Comparison of ENCODE assay signal across 22 cellular contexts in the genomic region with DNA sequence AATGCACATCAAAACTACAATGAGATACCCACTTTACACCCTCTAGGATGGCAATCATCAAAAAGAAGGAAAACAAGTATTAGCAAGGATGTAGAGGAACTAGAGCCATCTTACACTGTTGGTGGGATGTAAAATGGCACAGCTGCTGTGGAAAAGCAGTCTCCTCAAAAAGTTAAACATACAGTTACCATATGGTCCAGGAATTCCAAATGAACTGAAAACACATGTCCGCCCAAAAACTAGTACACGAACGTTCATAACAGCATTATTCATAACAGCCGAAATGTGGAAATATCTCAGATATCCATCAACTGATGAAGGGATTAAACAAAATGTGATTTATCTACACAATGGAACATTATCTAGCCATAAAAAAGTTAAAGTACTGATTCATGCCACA. TPM values are rescaled to one million over a fixed set of nuclear protein-coding genes. Genes with fewer than 3 reads are reported as not detected.
A peak's percentile ranks its signal among the peaks of the same experiment; 100 is the strongest.
DNase-seq lines count a peak whose midpoint lies in the region; ATAC-seq and TF ChIP-seq lines count a peak whose summit lies in the region.
"Had no signal": no experiment of that assay in that cellular context is flagged by ENCODE, and none has a peak within 500 bp of the region (broad histone marks: within the 10 kb centered on the region; RNA-seq: fewer than 3 reads in every experiment).

No MANE protein-coding gene starts in this region.

- H3K4me3 Mint-ChIP-seq in type B pancreatic cell: no peak overlapping the region
- H3K4me3 Mint-ChIP-seq: CD14-positive monocyte; CD4-positive, alpha-beta T cell; CD8-positive, alpha-beta memory T cell had no signal

- no peak overlapping the region for H2BK5ac ChIP-seq in IMR-90 (ENCODE audit: low read depth, low read length, poor library complexity, severe bottlenecking)

- H3K56ac ChIP-seq in IMR-90 (ENCODE audit: extremely low read depth, insufficient read depth, low read length): no peak overlapping the region

- H3K27ac ChIP-seq in AG04450 (ENCODE audit: low read depth, low read length): no peak overlapping the region
- H3K27ac ChIP-seq in IMR-90 (ENCODE audit: insufficient read depth, low read length): no peak overlapping the region; the same call in 1 of the 2 replicates
- H3K27ac ChIP-seq: BLaER1 treated with 17β-estradiol and CSF1 and Interleukin-3, amounts not matched to agents 10 nM and 100 nM; GM23248 had no signal

- no peaks in the 10 kb centered on the region; the same call in 1 of the 2 replicates for H3K4me1 ChIP-seq in IMR-90 (ENCODE audit: control insufficient read depth, insufficient read depth, low read length)

- no peaks in the 10 kb centered on the region for H3K36me3 Mint-ChIP-seq in type B pancreatic cell
- H3K36me3 Mint-ChIP-seq: CD14-positive monocyte had no signal

- no peaks in the 10 kb centered on the region for H3K79me1 ChIP-seq in IMR-90 (ENCODE audit: low read depth in 1 of 2, low read length in 2 of 2)

- POLR2A ChIA-PET in AG04450 (lab: Yijun Ruan, JAX): interaction anchor here (0.5 kb wide), 1 partner anchor 150 kb away, joined by 3 read pairs; no protein-coding TSS in a partner anchor
- POLR2A ChIA-PET in IMR-90 (lab: Charles Lee; ENCODE audit: unreplicated experiment): no interaction called here

- no peak overlapping the region for H3K18ac ChIP-seq in IMR-90 (ENCODE audit: low read depth, low read length)

- H2AK5ac ChIP-seq in IMR-90 (ENCODE audit: low read depth, low read length): no peak overlapping the region

- intact Hi-C loops in IMR-90 (cut with micrococcal nuclease): no loop called here

- no peak overlapping the region for H3K23ac ChIP-seq in IMR-90 (ENCODE audit: low read depth, low read length)

- H3K4me3 ChIP-seq in AG04450 (ENCODE audit: low read depth, low read length) (no peak overlapping the region), IMR-90 (ENCODE audit: insufficient read depth, low read depth, low read length) (no peak overlapping the region), fibroblast of mammary gland (ENCODE audit: control insufficient read depth, low read depth, low read length) (no peak overlapping the region)
- H3K4me3 ChIP-seq: BLaER1 treated with 17β-estradiol and CSF1 and Interleukin-3, amounts not matched to agents 10 nM and 100 nM; GM23248 had no signal

- no peak overlapping the region for H3K4me2 ChIP-seq in IMR-90 (ENCODE audit: low read depth, low read length)
- H3K4me2 ChIP-seq: BLaER1 treated with 17β-estradiol and CSF1 and Interleukin-3, amounts not matched to agents 10 nM and 100 nM had no signal

- no peaks in the 10 kb centered on the region for H4K20me1 ChIP-seq in IMR-90 (ENCODE audit: insufficient read depth, low read length)
- H4K20me1 ChIP-seq: BLaER1 treated with 17β-estradiol and CSF1 and Interleukin-3, amounts not matched to agents 10 nM and 100 nM had no signal

- BruUV-seq in IMR-90 (replicated peaks; lab: Mats Ljungman, UMichigan): no TSS peak

- H2BK15ac ChIP-seq in IMR-90 (ENCODE audit: low read depth, low read length): no peak overlapping the region

- no peak overlapping the region for H2AFZ ChIP-seq in IMR-90 (replicated peaks; ENCODE audit: low read length, poor library complexity)
- H2AFZ ChIP-seq: GM23248 had no signal

- no peak overlapping the region for H2BK120ac ChIP-seq in IMR-90 (ENCODE audit: low read depth, low read length)

- H2BK20ac ChIP-seq in IMR-90 (ENCODE audit: low read depth, low read length): no peak overlapping the region

- peak overlapping the region; percentile 89 for H3K27ac Mint-ChIP-seq in type B pancreatic cell
- H3K27ac Mint-ChIP-seq: CD14-positive monocyte; CD4-positive, alpha-beta T cell; CD8-positive, alpha-beta memory T cell had no signal

- TF ChIP-seq CTCF in AG04450 (IDR thresholded peaks at IDR 0.05; ENCODE audit: low read depth, low read length) (no peak), IMR-90 (conservative IDR thresholded peaks at IDR 0.05; ENCODE audit: low read depth, low read length) (no peak), fibroblast of mammary gland (conservative IDR thresholded peaks at IDR 0.05; ENCODE audit: control insufficient read depth, insufficient read depth, low read depth, low read length) (no peak), type B pancreatic cell (conservative IDR thresholded peaks at IDR 0.05) (no peak)

- TF ChIP-seq POLR2A in IMR-90 (IDR thresholded peaks at IDR 0.05; ENCODE audit: low read depth, low read length): no peak

- no peaks in the 10 kb centered on the region for H3K9me3 Mint-ChIP-seq in type B pancreatic cell
- H3K9me3 Mint-ChIP-seq: CD4-positive, alpha-beta T cell; CD8-positive, alpha-beta memory T cell had no signal

- H2AK9ac ChIP-seq in IMR-90 (replicated peaks; ENCODE audit: low read depth, low read length, poor library complexity): no peak overlapping the region

- H3K9ac ChIP-seq in IMR-90 (ENCODE audit: low read depth, low read length): no peak overlapping the region
- H3K9ac ChIP-seq: BLaER1 treated with 17β-estradiol and CSF1 and Interleukin-3, amounts not matched to agents 10 nM and 100 nM; GM23248 had no signal

- H4K8ac ChIP-seq in IMR-90 (ENCODE audit: low read depth in 2 of 2, low read length in 2 of 2): no peak overlapping the region

- no peaks in the 10 kb centered on the region for H3K27me3 Mint-ChIP-seq in type B pancreatic cell
- H3K27me3 Mint-ChIP-seq: CD4-positive, alpha-beta T cell had no signal

- no peaks in the 10 kb centered on the region for H3K9me1 ChIP-seq in IMR-90 (ENCODE audit: insufficient read depth, low read length)

- peak; percentile 37; the same call in 1 of the 2 replicates for ATAC-seq in IMR-90 (ENCODE audit: low read depth)
- ATAC-seq in GM19023 (IDR thresholded peaks at IDR 0.05; ENCODE audit: unreplicated experiment): no peak

- H3K36me3 ChIP-seq in IMR-90 (ENCODE audit: control insufficient read depth, insufficient read depth, low read length): peaks cover 2% of the 10 kb centered on the region; the same call in 1 of the 2 replicates
- H3K36me3 ChIP-seq: BE2C had no signal

- no peak overlapping the region for H4K91ac ChIP-seq in IMR-90 (ENCODE audit: insufficient read depth, low read depth, low read length)

- TF ChIP-seq RAD21 in IMR-90 (IDR thresholded peaks at IDR 0.05; ENCODE audit: low read length): no peak

- in situ Hi-C loops in IMR-90 (cut with MboI; ENCODE audit: low sequenced_read_pairs): no loop called here

- no peak overlapping the region for H3K14ac ChIP-seq in IMR-90 (replicated peaks; ENCODE audit: low read depth, low read length)

- no peaks in the 10 kb centered on the region for H3K9me3 ChIP-seq in AG04450 (ENCODE audit: control insufficient read depth, insufficient read depth, low read length)
- H3K9me3 ChIP-seq in IMR-90 (ENCODE audit: control insufficient read depth, insufficient read depth, low read length): no peaks in the 10 kb centered on the region
- H3K9me3 ChIP-seq: BE2C; BLaER1 treated with 17β-estradiol and CSF1 and Interleukin-3, amounts not matched to agents 10 nM and 100 nM had no signal

- peak; percentile 21 for DNase-seq in AG04450 (ENCODE audit: low read depth, low spot score)
- peak; percentile 31 for DNase-seq in IMR-90
- peak; percentile 47 for DNase-seq in fibroblast of mammary gland (ENCODE audit: low read depth)
- DNase-seq in type B pancreatic cell (ENCODE audit: extremely low spot score, unreplicated experiment): no peak
- no peak for DNase-seq in activated CD4-positive, alpha-beta T cell treated with anti-CD3 and anti-CD28 coated beads for 4 hours
- DNase-seq in activated T-cell treated with anti-CD3 and anti-CD28 coated beads for 4 hours: no peak
- DNase-seq in SHP77 treated with DMSO at 0.1 percent for 48 hours (lab: John Stamatoyannopoulos, UW): no peak
- DNase-seq: 8988T; AML-193; BE2C; Calu3; CD4-positive, alpha-beta T cell; CD8-positive, alpha-beta memory T cell; DMS53; DMS79 treated with DMSO at 0.1 percent for 48 hours; GF-D8; GM23248; H7; HCEC 1CT had no signal

- WGBS in IMR-90 (ENCODE audit: extremely low coverage in 2 of 2, insufficient read length in 1 of 2), 2 experiments: no CpG with 5 or more reads among the region's 4 CpGs

- H3K4ac ChIP-seq in IMR-90 (ENCODE audit: low read depth, low read length): no peak overlapping the region

- H3K27me3 ChIP-seq in AG04450 (ENCODE audit: control insufficient read depth, insufficient read depth, low read length) (no peaks in the 10 kb centered on the region), IMR-90 (ENCODE audit: control insufficient read depth, insufficient read depth, low read length) (no peaks in the 10 kb centered on the region)
- H3K27me3 ChIP-seq: BE2C; BLaER1 treated with 17β-estradiol and CSF1 and Interleukin-3, amounts not matched to agents 10 nM and 100 nM had no signal

- dilution Hi-C loops in IMR-90 (cut with HindIII; ENCODE audit: low sequenced_read_pairs, unreplicated experiment): no loop called here

- CTCF ChIA-PET in AG04450 (lab: Charles Lee): interaction anchor here (1.1 kb wide), 1 partner anchor 80 kb away, joined by 3 read pairs; no protein-coding TSS in a partner anchor
- CTCF ChIA-PET in IMR-90 (lab: Yijun Ruan, JAX): no interaction called here

- H3K4me1 Mint-ChIP-seq in type B pancreatic cell (ENCODE audit: unreplicated experiment): no peaks in the 10 kb centered on the region
- H3K4me1 Mint-ChIP-seq: CD14-positive monocyte; CD8-positive, alpha-beta memory T cell had no signal

- H4K5ac ChIP-seq in IMR-90 (ENCODE audit: low read depth, low read length): no peak overlapping the region

RNA-seq across cellular contexts. Expression of a gene that starts 7.0 kb away (rescaled TPM):
- polyA plus RNA-seq in AG04450 (2011; rRNA removed) (2.5 and 4.0 TPM in 2 replicates), IMR-90 (2012; rRNA removed) (8.0 and 9.3 TPM in 2 replicates)
- 3.8 and 6.0 TPM in 2 replicates for polyA minus RNA-seq in AG04450 (2011; rRNA and poly(A)+ RNA removed)
- total RNA-seq in IMR-90 (2012; rRNA removed) (4.5 and 5.3 TPM in 2 replicates), type B pancreatic cell (ENCODE audit: low replicate concordance) (18.7 and 27.5 TPM in 2 replicates)
- 3.6 and 4.2 TPM in 2 replicates for polyA plus RNA-seq in IMR-90 (2012; cell fraction: cytosol; rRNA removed)
- polyA plus RNA-seq in IMR-90 (2012; cell fraction: nucleus; rRNA removed; ENCODE audit: low replicate concordance): 53.0 and 87.6 TPM in 2 replicates

RNA-seq across cellular contexts. Expression of a gene that starts 29.2 kb away (rescaled TPM):
- polyA plus RNA-seq in AG04450 (2011; rRNA removed): 16.6 and 21.9 TPM in 2 replicates
- polyA minus RNA-seq in AG04450 (2011; rRNA and poly(A)+ RNA removed): 21.9 and 33.7 TPM in 2 replicates
- 13.3 and 15.3 TPM in 2 replicates for total RNA-seq in IMR-90 (2012; rRNA removed)
- 42.5 and 55.5 TPM in 2 replicates for polyA plus RNA-seq in IMR-90 (2012; rRNA removed)
- polyA plus RNA-seq in IMR-90 (2012; cell fraction: cytosol; rRNA removed): 44.8 and 51.3 TPM in 2 replicates
- polyA plus RNA-seq in IMR-90 (2012; cell fraction: nucleus; rRNA removed; ENCODE audit: low replicate concordance): 108 and 241 TPM in 2 replicates
- 93.5 and 113 TPM in 2 replicates for total RNA-seq in type B pancreatic cell (ENCODE audit: low replicate concordance)

RNA-seq across cellular contexts. Expression of a gene that starts 37.1 kb away (rescaled TPM):
- polyA plus RNA-seq in AG04450 (2011; rRNA removed) (6.5 and 8.7 TPM in 2 replicates), IMR-90 (2012; rRNA removed) (10.6 and 10.8 TPM in 2 replicates)
- 6.3 and 8.6 TPM in 2 replicates for polyA minus RNA-seq in AG04450 (2011; rRNA and poly(A)+ RNA removed)
- total RNA-seq in IMR-90 (2012; rRNA removed) (7.9 and 8.1 TPM in 2 replicates), type B pancreatic cell (ENCODE audit: low replicate concordance) (8.1 and 19.0 TPM in 2 replicates)
- polyA plus RNA-seq in IMR-90 (2012; cell fraction: cytosol; rRNA removed): 5.7 and 8.8 TPM in 2 replicates
- polyA plus RNA-seq in IMR-90 (2012; cell fraction: nucleus; rRNA removed; ENCODE audit: low replicate concordance): 17.0 and 21.9 TPM in 2 replicates

RNA-seq across cellular contexts. Expression of a gene that starts 45.1 kb away (rescaled TPM):
- polyA plus RNA-seq in AG04450 (2011; rRNA removed): 30.7 and 32.8 TPM in 2 replicates
- polyA minus RNA-seq in AG04450 (2011; rRNA and poly(A)+ RNA removed): 112 and 126 TPM in 2 replicates
- 61.9 and 94.8 TPM in 2 replicates for total RNA-seq in IMR-90 (2012; rRNA removed)
- polyA plus RNA-seq in IMR-90 (2012; rRNA removed): 14.9 and 16.1 TPM in 2 replicates
- 6.6 and 12.3 TPM in 2 replicates for polyA plus RNA-seq in IMR-90 (2012; cell fraction: cytosol; rRNA removed)
- 13.2 and 21.8 TPM in 2 replicates for polyA plus RNA-seq in IMR-90 (2012; cell fraction: nucleus; rRNA removed; ENCODE audit: low replicate concordance)
- 48.5 and 84.6 TPM in 2 replicates for total RNA-seq in type B pancreatic cell (ENCODE audit: low replicate concordance)

RNA-seq across cellular contexts. Expression of a gene that starts 45.2 kb away (rescaled TPM):
- polyA plus RNA-seq in AG04450 (2011; rRNA removed) (9.1 and 11.5 TPM in 2 replicates), IMR-90 (2012; rRNA removed) (17.1 and 17.9 TPM in 2 replicates)
- polyA minus RNA-seq in AG04450 (2011; rRNA and poly(A)+ RNA removed): 3.3 and 6.9 TPM in 2 replicates
- total RNA-seq in IMR-90 (2012; rRNA removed) (14.7 and 15.6 TPM in 2 replicates), type B pancreatic cell (ENCODE audit: low replicate concordance) (15.9 and 31.2 TPM in 2 replicates)
- polyA plus RNA-seq in IMR-90 (2012; cell fraction: cytosol; rRNA removed): 18.9 and 28.9 TPM in 2 replicates
- 34.0 and 51.0 TPM in 2 replicates for polyA plus RNA-seq in IMR-90 (2012; cell fraction: nucleus; rRNA removed; ENCODE audit: low replicate concordance)

Comparison
In these comparisons a context has a peak if more than half of its experiments do, and no peak if none do; other contexts are left out.
1. DNase-seq: peak in AG04450 (single experiment), IMR-90 (single experiment) and fibroblast of mammary gland (single experiment); none in type B pancreatic cell (single experiment), activated CD4-positive, alpha-beta T cell treated with anti-CD3 and anti-CD28 coated beads for 4 hours (0 of 2), activated T-cell treated with anti-CD3 and anti-CD28 coated beads for 4 hours (single experiment) and SHP77 treated with DMSO at 0.1 percent for 48 hours (single experiment).